Comparison of ENCODE assay signal across 8 cellular contexts in the genomic region with DNA sequence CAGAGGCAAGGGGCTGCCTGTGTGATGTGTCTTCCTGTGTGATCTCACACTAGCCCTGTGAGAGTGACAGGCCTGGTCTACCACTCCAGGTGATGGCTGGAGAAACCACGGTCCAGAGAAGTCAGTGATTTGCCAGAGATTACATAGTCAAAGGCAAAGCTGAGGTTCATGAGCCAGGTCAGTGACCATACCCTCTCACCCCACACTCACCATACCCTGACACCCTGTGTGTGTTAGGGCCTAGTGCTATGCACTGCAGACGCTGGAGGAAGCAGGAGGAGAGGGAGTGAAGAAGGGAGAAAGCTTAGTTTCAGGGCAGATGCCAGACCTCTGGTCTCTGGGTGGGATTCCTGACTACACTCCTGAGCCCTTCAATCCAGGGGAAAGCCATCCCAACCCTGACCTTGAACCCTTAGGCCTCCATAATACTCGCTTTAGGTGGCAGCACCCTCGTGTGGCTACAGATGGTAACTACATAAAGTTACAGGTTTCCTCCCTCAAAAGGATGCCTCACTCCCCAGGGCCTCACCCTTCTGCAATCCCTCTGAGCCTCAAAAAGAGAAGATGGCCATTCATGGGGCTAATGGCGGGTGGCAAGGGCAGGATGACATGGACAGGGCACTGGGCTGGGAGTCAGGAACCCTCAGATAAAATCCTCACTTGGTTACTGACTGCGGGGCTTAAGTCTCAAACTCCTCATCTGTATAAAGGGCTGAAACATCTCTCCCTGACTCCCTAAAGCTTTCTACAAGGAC. TPM values are rescaled to one million over a fixed set of nuclear protein-coding genes. Genes with fewer than 3 reads are reported as not detected.
A peak's percentile ranks its signal among the peaks of the same experiment; 100 is the strongest.
DNase-seq lines count a peak whose midpoint lies in the region; ATAC-seq and TF ChIP-seq lines count a peak whose summit lies in the region.

No MANE protein-coding gene starts in this region.

- CTCF ChIA-PET in CD4-positive, alpha-beta T cell (lab: Charles Lee) = interaction anchor here (1.0 to 2.1 kb wide), 4 partner anchors 10 to 210 kb away, joined by 3 to 10 read pairs (median 4); no protein-coding TSS in a partner anchor
- CTCF ChIA-PET in HEK293 (lab: Yijun Ruan, JAX) (interaction anchor here (0.5 to 7.5 kb wide), 28 partner anchors 10 to 1539 kb away, joined by 3 to 66 read pairs (median 4); a partner anchor contains a TSS), Panc1 (lab: Charles Lee) (interaction anchor here (1.0 to 1.2 kb wide), 3 partner anchors 15 to 127 kb away, joined by 3 to 4 read pairs (median 4); no protein-coding TSS in a partner anchor)

- H3K27ac Mint-ChIP-seq in CD4-positive, alpha-beta T cell = no peak overlapping the region

- no peak overlapping the region for H3K4me3 Mint-ChIP-seq in CD4-positive, alpha-beta T cell

- POLR2A ChIA-PET in CD4-positive, alpha-beta T cell (lab: Charles Lee) = interaction anchor here (1.5 kb wide), 1 partner anchor 138 kb away, joined by 3 read pairs; no protein-coding TSS in a partner anchor
- POLR2A ChIA-PET in HEK293 (lab: Yijun Ruan, JAX) (interaction anchor here (1.0 kb wide), 1 partner anchor 146 kb away, joined by 3 read pairs; no protein-coding TSS in a partner anchor), Panc1 (lab: Charles Lee) (no interaction called here)

- no peaks in the 10 kb centered on the region for H3K4me1 Mint-ChIP-seq in CD4-positive, alpha-beta T cell (ENCODE audit: low read depth)

- H3K27ac ChIP-seq in CD4-positive, alpha-beta T cell (ENCODE audit: low read depth, low read length) = no peak overlapping the region
- H3K27ac ChIP-seq in HEK293 (ENCODE audit: extremely low read depth, low read depth, low read length) (no peak overlapping the region), Panc1 (ENCODE audit: low read length) (no peak overlapping the region)

- H3K36me3 ChIP-seq in HEK293 (ENCODE audit: control insufficient read depth in 2 of 2, insufficient read depth in 1 of 2, low read length in 2 of 2) = peaks cover 0 to 35% of the 10 kb centered on the region in 2 experiments; a peak in 1 of 3 replicates
- H3K36me3 ChIP-seq in Panc1 (ENCODE audit: control insufficient read depth, insufficient read depth, low read length) = peaks cover 10% of the 10 kb centered on the region

- H3K36me3 Mint-ChIP-seq in CD4-positive, alpha-beta T cell (ENCODE audit: low read depth) = peaks cover 37% of the 10 kb centered on the region

- peak; percentile 75 for ATAC-seq in CD4-positive, alpha-beta T cell (ENCODE audit: poor library complexity)
- ATAC-seq in Panc1 (peak; percentile 83), GM19467 (IDR thresholded peaks at IDR 0.05; ENCODE audit: unreplicated experiment) (no peak), HG02678 (IDR thresholded peaks at IDR 0.05; ENCODE audit: unreplicated experiment) (no peak)

- no peaks in the 10 kb centered on the region for H3K27me3 ChIP-seq in CD4-positive, alpha-beta T cell (ENCODE audit: control insufficient read depth, insufficient read depth, low read length)
- H3K27me3 ChIP-seq in Panc1 (ENCODE audit: control insufficient read depth, insufficient read depth, low read length) = no peaks in the 10 kb centered on the region

- no peaks in the 10 kb centered on the region for H3K27me3 Mint-ChIP-seq in CD4-positive, alpha-beta T cell

- H3K4me1 ChIP-seq in HEK293 (ENCODE audit: control insufficient read depth, insufficient read depth, low read length) = no peaks in the 10 kb centered on the region
- no peaks in the 10 kb centered on the region for H3K4me1 ChIP-seq in Panc1 (ENCODE audit: control insufficient read depth, insufficient read depth, low read length)

- BruUV-seq in Panc1 (replicated peaks; lab: Mats Ljungman, UMichigan) = no TSS peak

- no peaks in the 10 kb centered on the region for H3K9me3 ChIP-seq in CD4-positive, alpha-beta T cell (ENCODE audit: control insufficient read depth, low read length)
- H3K9me3 ChIP-seq in HEK293 (ENCODE audit: control insufficient read depth, insufficient read depth, low read depth, low read length) (no peaks in the 10 kb centered on the region), Panc1 (ENCODE audit: control insufficient read depth, insufficient read depth, low read depth, low read length) (no peaks in the 10 kb centered on the region)

- intact Hi-C loops in CD4-positive, alpha-beta T cell (cut with DNase I, micrococcal nuclease) = loop anchor here (1.0 to 10.0 kb wide), 4 partner anchors 128 to 1695 kb away; a partner anchor contains a TSS
- intact Hi-C loops in Panc1 (cut with micrococcal nuclease; ENCODE audit: unreplicated experiment) (loop anchor here (5.0 kb wide), 1 partner anchor 147 kb away; no protein-coding TSS in a partner anchor), head of caudate nucleus (cut with DNase I) (no loop called here)

- in situ Hi-C loops in Panc1 (cut with HindIII; ENCODE audit: low pct_unique_long_range_greater_than_20kb, low sequenced_read_pairs) = no loop called here

- H3K4me3 ChIP-seq in HEK293 (ENCODE audit: low read depth, low read length) = no peak overlapping the region
- H3K4me3 ChIP-seq in Panc1 (ENCODE audit: low read depth in 2 of 2, low read length in 2 of 2) = no peak overlapping the region
- no peak overlapping the region for H3K4me3 ChIP-seq in retinal pigment epithelial cell (ENCODE audit: low read length)

- no peaks in the 10 kb centered on the region for H3K9me3 Mint-ChIP-seq in CD4-positive, alpha-beta T cell

- DNase-seq in CD4-positive, alpha-beta T cell = peak in 8 of 10 experiments; percentile 20 to 36 (median 30)
- DNase-seq in Panc1 (ENCODE audit: low read depth, low spot score) = no peak
- DNase-seq in activated gamma-delta T cell treated with anti-CD3 and anti-CD28 coated beads, Interleukin-2, amount 50 U/mL, for 16 hours (ENCODE audit: low read depth) = peak; percentile 22
- peak in 25 of 42 donors; percentile 41 to 83 (median 62) for DNase-seq in head of caudate nucleus
- no peak for DNase-seq in retinal pigment epithelial cell (ENCODE audit: low read depth)

- TF ChIP-seq CTCF in CD4-positive, alpha-beta T cell (IDR thresholded peaks at IDR 0.05) = peak; percentile 78
- TF ChIP-seq CTCF in HEK293 (tag by site-specific recombination; IDR thresholded peaks at IDR 0.05) = peak; percentile 79; the same call in 1 of the 2 replicates
- TF ChIP-seq CTCF in Panc1 (IDR thresholded peaks at IDR 0.05) = peak; percentile 88
- TF ChIP-seq CTCF in retinal pigment epithelial cell (conservative IDR thresholded peaks at IDR 0.05; ENCODE audit: low read depth, low read length) = peak; percentile 67

TF ChIP-seq in HEK293, 187 proteins besides CTCF, POLR2A, EP300 and RAD21:
- no peak for TF ChIP-seq ZNF37A (tag by site-specific recombination; IDR thresholded peaks at IDR 0.05)
- peak; percentile 71 for TF ChIP-seq ZNF654 (tag by site-specific recombination; IDR thresholded peaks at IDR 0.05; ENCODE audit: low read depth)
- peak; percentile 12; the same call in 1 of the 2 replicates for TF ChIP-seq YY1 (tag by site-specific recombination; IDR thresholded peaks at IDR 0.05)
- peak; percentile 30; the same call in 1 of the 2 replicates for TF ChIP-seq ZNF600 (tag by site-specific recombination; IDR thresholded peaks at IDR 0.05)
- TF ChIP-seq KLF1 (tag by site-specific recombination; IDR thresholded peaks at IDR 0.05) = 0 out of 2 replicates have a peak, but pooled peaks have one; percentile 6
- TF ChIP-seq ZNF560 (tag by site-specific recombination; IDR thresholded peaks at IDR 0.05; ENCODE audit: borderline replicate concordance) = no peak
- TF ChIP-seq WT1 (tag by site-specific recombination; IDR thresholded peaks at IDR 0.05) = peak; percentile 79
- no peak for TF ChIP-seq ZNF624 (tag by site-specific recombination; IDR thresholded peaks at IDR 0.05)
- TF ChIP-seq ZNF658 (tag by site-specific recombination; IDR thresholded peaks at IDR 0.05) = no peak
- peak; percentile 78 for TF ChIP-seq ZNF2 (tag by site-specific recombination; IDR thresholded peaks at IDR 0.05)
- TF ChIP-seq SCRT1 (tag by site-specific recombination; IDR thresholded peaks at IDR 0.05; ENCODE audit: borderline replicate concordance) = 0 out of 2 replicates have a peak, but pooled peaks have one; percentile 49
- peak; percentile 73 for TF ChIP-seq SCRT2 (tag by site-specific recombination; IDR thresholded peaks at IDR 0.05)
- peak; percentile 54; the same call in 1 of the 2 replicates for TF ChIP-seq ZBTB48 (tag by site-specific recombination; IDR thresholded peaks at IDR 0.05)

RNA-seq across cellular contexts. Expression of a gene that starts 20.8 kb away (rescaled TPM):
- under 1 TPM in 1 of 2 experiments, not detected in 1; 0.14 TPM for total RNA-seq in CD4-positive, alpha-beta T cell
- total RNA-seq in Panc1 (2021; ENCODE audit: unreplicated experiment) = 36.1 TPM
- 32.5 TPM for polyA plus RNA-seq in Panc1 (2012; ENCODE audit: insufficient read length)

Comparison
In these comparisons a context has a peak if more than half of its experiments do, and no peak if none do; other contexts are left out.
1. ATAC-seq: peak in CD4-positive, alpha-beta T cell (single experiment) and Panc1 (single experiment); none in GM19467 (single experiment) and HG02678 (single experiment).
2. DNase-seq: peak in CD4-positive, alpha-beta T cell (8 of 10), activated gamma-delta T cell treated with anti-CD3 and anti-CD28 coated beads, Interleukin-2, amount 50 U/mL, for 16 hours (single experiment) and head of caudate nucleus (25 of 42); none in Panc1 (single experiment) and retinal pigment epithelial cell (single experiment).
3. RNA of a gene that starts 20.8 kb away (total RNA-seq): 36.1 TPM in Panc1 (single experiment); 0.14 TPM in CD4-positive, alpha-beta T cell; every median in the first group is over 10 times any median in the second.
4. Peak in every context shown above with its lines, with median percentiles within 50 percentile points of each other: CTCF ChIP-seq.